Comparison of ENCODE assay signal across 24 cellular contexts in genomic region chr21:31913191-31913608, GRCh38. TPM values are rescaled to one million over a fixed set of nuclear protein-coding genes. Genes with fewer than 3 reads are reported as not detected.
A peak's percentile ranks its signal among the peaks of the same experiment; 100 is the strongest.
DNase-seq lines count a peak whose midpoint lies in the region; ATAC-seq, FAIRE-seq and TF ChIP-seq lines count a peak whose summit lies in the region.
"Had no signal": no experiment of that assay in that cellular context is flagged by ENCODE, and none has a peak within 500 bp of the region (broad histone marks: within the 10 kb centered on the region; RNA-seq: fewer than 3 reads in every experiment).

No MANE protein-coding gene starts in this region.

- H3K4me3 ChIP-seq in HEK293 (ENCODE audit: low read depth, low read length), result no peak overlapping the region
- no peak overlapping the region for H3K4me3 ChIP-seq in H1 (ENCODE audit: extremely low read depth in 1 of 4, insufficient read depth in 2 of 4, low read depth in 3 of 4, low read length in 4 of 4)
- H3K4me3 ChIP-seq: GM12878, K562 had no signal

- no peak for TF ChIP-seq RAD21 in H1 (IDR thresholded peaks at IDR 0.05 in 1 of 2, conservative IDR thresholded peaks at IDR 0.05 in 1 of 2; ENCODE audit: low read depth in 2 of 2, low read length in 2 of 2)

- peak overlapping the region; percentile 88; the same call in 1 of the 2 replicates for H2AK5ac ChIP-seq in H1 (ENCODE audit: low read depth, low read length)

- no peak overlapping the region for H2BK20ac ChIP-seq in H1 (ENCODE audit: low read length)

- no peak overlapping the region for H3K4ac ChIP-seq in H1 (replicated peaks; ENCODE audit: insufficient read length, low read depth, low read length)

- no peak for TF ChIP-seq EP300 in H1 (IDR thresholded peaks at IDR 0.05; ENCODE audit: borderline replicate concordance in 1 of 2, low read depth in 2 of 2, low read length in 2 of 2)

- H3K36me3 ChIP-seq in HEK293 (ENCODE audit: control insufficient read depth in 2 of 2, insufficient read depth in 1 of 2, low read length in 2 of 2) (no peaks in the 10 kb centered on the region), H1 (ENCODE audit: control insufficient read depth in 2 of 4, insufficient read depth in 4 of 4, low read length in 3 of 4) (no peaks in the 10 kb centered on the region)

- H2BK15ac ChIP-seq in H1 (ENCODE audit: low read length), result no peak overlapping the region

- H3K27me3 ChIP-seq in H1 (replicated peaks in 1 of 4; ENCODE audit: control insufficient read depth in 3 of 4, extremely low read depth in 1 of 4, insufficient read depth in 3 of 4, low read length in 3 of 4), result no peaks in the 10 kb centered on the region

- peaks cover 42% of the 10 kb centered on the region for H3K9me3 Mint-ChIP-seq in nephron progenitor cell

- no peak overlapping the region; the same call in 1 of the 2 replicates for H4K8ac ChIP-seq in H1 (ENCODE audit: extremely low read depth, insufficient read depth, low read length)

- CTCF ChIA-PET in HEK293 (lab: Yijun Ruan, JAX), result no interaction called here
- CTCF ChIA-PET in H1 (lab: Charles Lee; ENCODE audit: partially characterized antibody), result interaction anchor here (1.4 kb wide), 1 partner anchor 25 kb away, joined by 3 read pairs; no protein-coding TSS in a partner anchor

- H3K14ac ChIP-seq in H1 (ENCODE audit: insufficient read length), result no peak overlapping the region

- H4K5ac ChIP-seq in H1 (ENCODE audit: insufficient read length, low read depth, low read length), result no peak overlapping the region

- peak; percentile 65 for DNase-seq in DMS 273 (lab: John Stamatoyannopoulos, UW; ENCODE audit: unreplicated experiment)
- DNase-seq in H1 (ENCODE audit: low read depth in 1 of 2, low spot score in 2 of 2), result no peak
- peak; percentile 51 for DNase-seq in nephron progenitor cell
- DNase-seq in DMS53 (lab: John Stamatoyannopoulos, UW), result no peak
- DNase-seq in GM10266 (ENCODE audit: extremely low spot score), result no peak
- DNase-seq: DMS79; GOT3; MM.1S; NCI-H1092; NCI-H1436 treated with DMSO at 0.1 percent for 48 hours; NCI-H1930; NCI-H2227 treated with DMSO at 0.1 percent for 48 hours; NCI-H510A; NK-92 treated with Interleukin-12 subunit alpha and Interleukin-12 subunit beta, amount 100 ng/mL, for 24 hours; SHP77 treated with DMSO at 0.1 percent for 48 hours; SK-N-SH had no signal

- no peak overlapping the region for H3K23ac ChIP-seq in H1 (ENCODE audit: insufficient read length)

- H3K36me3 Mint-ChIP-seq in nephron progenitor cell (ENCODE audit: low read depth), result peaks cover 61% of the 10 kb centered on the region
- H3K36me3 Mint-ChIP-seq: CD14-positive monocyte had no signal

- peaks cover 5% of the 10 kb centered on the region; the same call in 1 of the 2 replicates for H3K23me2 ChIP-seq in H1 (ENCODE audit: low read depth, low read length)

- peak overlapping the region; percentile 27 for H4K91ac ChIP-seq in H1 (replicated peaks; ENCODE audit: insufficient read length, low read length)

- H4K20me1 ChIP-seq in H1 (replicated peaks in 1 of 2; ENCODE audit: control insufficient read depth in 1 of 2, insufficient read depth in 2 of 2, low read length in 2 of 2), result no peaks in the 10 kb centered on the region

- H2AFZ ChIP-seq in H1 (ENCODE audit: low read length), result no peak overlapping the region

- no peak overlapping the region for H3K27ac ChIP-seq in HEK293 (ENCODE audit: extremely low read depth, low read depth, low read length)
- no peak overlapping the region for H3K27ac ChIP-seq in H1 (ENCODE audit: low read depth, low read length)
- H3K27ac ChIP-seq: RWPE1 had no signal

- H3K4me1 Mint-ChIP-seq in nephron progenitor cell, result peaks cover 92% of the 10 kb centered on the region
- H3K4me1 Mint-ChIP-seq: CD14-positive monocyte had no signal

- H3K79me1 ChIP-seq in H1 (ENCODE audit: low read depth, low read length), result no peaks in the 10 kb centered on the region; the same call in 1 of the 2 replicates

- no peak for TF ChIP-seq POLR2A in H1 (IDR thresholded peaks at IDR 0.05; ENCODE audit: control extremely low read depth in 1 of 2, low read depth in 2 of 2, low read length in 2 of 2)

- H3K27me3 Mint-ChIP-seq in nephron progenitor cell (ENCODE audit: low read depth, poor library complexity), result no peaks in the 10 kb centered on the region

- ATAC-seq in HG03159 (IDR thresholded peaks at IDR 0.05; ENCODE audit: unreplicated experiment) (no peak), HG03097 (IDR thresholded peaks at IDR 0.05; ENCODE audit: low FRiP score, unreplicated experiment) (no peak)
- ATAC-seq: GM12878, K562 had no signal

- H3K27ac Mint-ChIP-seq in nephron progenitor cell, result peak overlapping the region; percentile 100

- H3K4me2 ChIP-seq in H1 (ENCODE audit: insufficient read depth in 1 of 2, low read depth in 2 of 2, low read length in 2 of 2), result no peak overlapping the region
- H3K4me2 ChIP-seq: SK-N-SH had no signal

- peaks cover 0 to 7% of the 10 kb centered on the region in 2 experiments; a peak in 1 of 4 replicates for H3K79me2 ChIP-seq in H1 (ENCODE audit: control insufficient read depth in 1 of 2, insufficient read depth in 2 of 2, low read length in 2 of 2)

- H3K4me1 ChIP-seq in HEK293 (ENCODE audit: control insufficient read depth, insufficient read depth, low read length) (peaks cover 13% of the 10 kb centered on the region), H1 (replicated peaks in 1 of 4; ENCODE audit: control insufficient read depth in 3 of 4, insufficient read depth in 4 of 4, low read length in 3 of 4) (peaks cover 12 to 31% (median 21%) of the 10 kb centered on the region in 4 experiments)

- peak overlapping the region; percentile 44; the same call in 1 of the 2 replicates for H2BK5ac ChIP-seq in H1 (ENCODE audit: low read depth, low read length)

- 0 out of 2 replicates have a peak overlapping the region, but pooled peaks have one; percentile 43 for H2BK12ac ChIP-seq in H1 (ENCODE audit: low read depth, low read length)

- FAIRE-seq in H1 (lab: Jason Lieb, UNC), result no peak
- FAIRE-seq: A204.1, GM12878, K562 had no signal

- peak overlapping the region; percentile 74 for H3K4me3 Mint-ChIP-seq in nephron progenitor cell
- H3K4me3 Mint-ChIP-seq: CD14-positive monocyte had no signal

- TF ChIP-seq CTCF in HEK293 (tag by site-specific recombination; IDR thresholded peaks at IDR 0.05), result no peak
- TF ChIP-seq CTCF in H1 (IDR thresholded peaks at IDR 0.05; ENCODE audit: control extremely low read depth in 1 of 3, insufficient read depth in 1 of 3, low read depth in 1 of 3, low read length in 3 of 3), result no peak
- TF ChIP-seq CTCF in nephron progenitor cell (IDR thresholded peaks at IDR 0.05), result no peak
- TF ChIP-seq CTCF in GM10266 (IDR thresholded peaks at IDR 0.05; ENCODE audit: control insufficient read depth, insufficient read depth, low read depth, missing control alignments), result no peak

- no peak overlapping the region for H3K9ac ChIP-seq in H1 (replicated peaks in 1 of 4; ENCODE audit: extremely low read depth in 1 of 4, low read depth in 3 of 4, low read length in 3 of 4)
- H3K9ac ChIP-seq: SK-N-SH had no signal

- H3K18ac ChIP-seq in H1 (ENCODE audit: extremely low read depth, low read length), result no peak overlapping the region

- no peak overlapping the region for H3K56ac ChIP-seq in H1 (replicated peaks; ENCODE audit: insufficient read length, low read depth, low read length)

- no peaks in the 10 kb centered on the region for H3K9me3 ChIP-seq in HEK293 (ENCODE audit: control insufficient read depth, insufficient read depth, low read depth, low read length)
- H3K9me3 ChIP-seq in H1 (ENCODE audit: insufficient read depth in 2 of 2, low read depth in 1 of 2, low read length in 1 of 2), result no peaks in the 10 kb centered on the region
- H3K9me3 ChIP-seq: SK-N-SH had no signal

- H2BK120ac ChIP-seq in H1 (replicated peaks; ENCODE audit: low read depth, low read length), result no peak overlapping the region

- POLR2A ChIA-PET in HEK293 (lab: Yijun Ruan, JAX) (no interaction called here), H1 (lab: Charles Lee; ENCODE audit: partially characterized antibody) (interaction anchor here (1.4 kb wide), 1 partner anchor 21 kb away, joined by 3 read pairs; no protein-coding TSS in a partner anchor)

- WGBS in H1 (ENCODE audit: extremely low coverage in 1 of 2, insufficient coverage in 1 of 2, insufficient read length in 1 of 2, insufficient replicate concordance in 2 of 2, low coverage in 1 of 2, low lambda C conversion rate in 2 of 2, missing lambda C conversion rate in 1 of 2), 2 experiments, result 80% methylated on average over 2 of the region's 5 CpGs; no CpG with 5 or more reads in 1 of the 2 experiments

TF ChIP-seq in HEK293, 187 proteins besides CTCF, POLR2A, EP300 and RAD21 (continues in another document):
- TF ChIP-seq KLF17 (tag by site-specific recombination; IDR thresholded peaks at IDR 0.05), result peak; percentile 82
- no peak for TF ChIP-seq HOXD13 (CRISPR knock-in tag; IDR thresholded peaks at IDR 0.05; ENCODE audit: borderline replicate concordance)

TF ChIP-seq in H1, 55 proteins besides CTCF, POLR2A, EP300 and RAD21 (continues in another document):
- TF ChIP-seq RNF2 (IDR thresholded peaks at IDR 0.05; ENCODE audit: borderline replicate concordance, low read depth, low read length, missing control alignments, poor library complexity, severe bottlenecking) (no peak), NANOG (IDR thresholded peaks at IDR 0.05; ENCODE audit: insufficient read depth, low read depth, low read length, poor library complexity, severe bottlenecking) (no peak), JUND (IDR thresholded peaks at IDR 0.05; ENCODE audit: low read length) (no peak), SP1 (IDR thresholded peaks at IDR 0.05; ENCODE audit: low read depth, low read length) (no peak), GABPA (IDR thresholded peaks at IDR 0.05; ENCODE audit: borderline replicate concordance, insufficient read depth, low read length) (no peak), PHF8 (conservative IDR thresholded peaks at IDR 0.05; ENCODE audit: low read depth, low read length) (no peak), CHD1 (IDR thresholded peaks at IDR 0.05; ENCODE audit: low read depth, low read length) (no peak), SIX5 (IDR thresholded peaks at IDR 0.05; ENCODE audit: low read depth, low read length) (no peak), SUZ12 (IDR thresholded peaks at IDR 0.05; ENCODE audit: low read length) (no peak), FOSL1 (IDR thresholded peaks at IDR 0.05; ENCODE audit: insufficient read depth, low read depth, low read length) (no peak), SP4 (IDR thresholded peaks at IDR 0.05; ENCODE audit: low read length) (no peak), RFX5 (IDR thresholded peaks at IDR 0.05; ENCODE audit: borderline replicate concordance, low read depth, low read length) (no peak)

RNA-seq across cellular contexts. Expression of gene HUNK, which starts 40.4 kb away (rescaled TPM):
- 10.2 and 16.7 TPM in 2 replicates for total RNA-seq in H1 (2021; fragmentation: NEBNext Ultra II Directional; extraction: Animal tissue kit (Norgen Biotek cat#: 25700))
- 1.9 and 2.6 TPM in 2 replicates for polyA plus RNA-seq in H1 (2011; rRNA removed)
- polyA plus RNA-seq in H1 (2011; cell fraction: cytosol; rRNA removed), result 3.1 TPM
- 3.9 TPM for polyA plus RNA-seq in H1 (2011; cell fraction: nucleus; rRNA removed)
- polyA plus RNA-seq in H1 (2012, experiment 1 of 2), result 3.4 to 5.2 TPM (median 4.6 TPM) in 4 replicates
- polyA plus RNA-seq in H1 (2012, experiment 2 of 2), result 1.9 TPM
- polyA plus RNA-seq in H1 (2013, experiment 1 of 2), result 3.2 TPM
- 3.0 TPM for polyA plus RNA-seq in H1 (2013, experiment 2 of 2)
- 4.3 and 6.1 TPM in 2 replicates for polyA minus RNA-seq in H1 (2011; rRNA and poly(A)+ RNA removed)
- 3.5 TPM for polyA minus RNA-seq in H1 (2011; cell fraction: cytosol; rRNA and poly(A)+ RNA removed)
- 3.7 TPM for polyA minus RNA-seq in H1 (2011; cell fraction: nucleus; rRNA and poly(A)+ RNA removed)
- total RNA-seq: K562 had no signal
- polyA plus RNA-seq: CD14-positive monocyte, K562 had no signal

Comparison
In these comparisons a context has a peak if more than half of its experiments do, and no peak if none do; other contexts are left out.
1. DNase-seq: peak in DMS 273 (single experiment) and nephron progenitor cell (single experiment); none in H1 (0 of 2), DMS53 (single experiment) and GM10266 (single experiment).